ENCODE assay signal across 13 cellular contexts in genomic region chr13:112562786-112563383, GRCh38. TPM values are rescaled to one million over a fixed set of nuclear protein-coding genes. Genes with fewer than 3 reads are reported as not detected.
DNase-seq lines count a peak whose midpoint lies in the region; ATAC-seq and TF ChIP-seq lines count a peak whose summit lies in the region.
"Had no signal": no experiment of that assay in that cellular context is flagged by ENCODE, and none has a peak within 500 bp of the region (broad histone marks: within the 10 kb centered on the region; RNA-seq: fewer than 3 reads in every experiment).

No MANE protein-coding gene starts in this region.

- H3K27me3 Mint-ChIP-seq in activated naive CD4-positive, alpha-beta T cell treated with anti-CD3 and anti-CD28 coated beads, Interleukin-2, amount 10 ng/mL, durations not matched to agents 7 days and 5 days: no peaks in the 10 kb centered on the region
- no peaks in the 10 kb centered on the region for H3K27me3 Mint-ChIP-seq in activated naive CD4-positive, alpha-beta T cell treated with anti-CD3 and anti-CD28 coated beads for 36 hours (ENCODE audit: low read depth)
- H3K27me3 Mint-ChIP-seq in central memory CD8-positive, alpha-beta T cell: no peaks in the 10 kb centered on the region
- H3K27me3 Mint-ChIP-seq in stimulated activated naive CD8-positive, alpha-beta T cell treated with anti-CD3 and anti-CD28 coated beads, Interleukin-15, amount 100 ng/mL, for 72 hours: no peaks in the 10 kb centered on the region

- no peaks in the 10 kb centered on the region for H3K9me3 ChIP-seq in mucosa of descending colon

- no peak for DNase-seq in activated naive CD4-positive, alpha-beta T cell treated with anti-CD3 and anti-CD28 coated beads, Interleukin-2, amount 10 ng/mL, durations not matched to agents 7 days and 5 days
- DNase-seq in activated naive CD4-positive, alpha-beta T cell treated with anti-CD3 and anti-CD28 coated beads for 36 hours: no peak
- no peak for DNase-seq in central memory CD8-positive, alpha-beta T cell (ENCODE audit: low spot score in 2 of 2)
- DNase-seq in mucosa of descending colon (no peak), head of caudate nucleus (no peak), NCI-H446 (lab: John Stamatoyannopoulos, UW) (no peak)
- no peak for DNase-seq in stimulated activated naive CD8-positive, alpha-beta T cell treated with anti-CD3 and anti-CD28 coated beads, Interleukin-15, amount 100 ng/mL, for 72 hours
- DNase-seq: GOT3, NCI-H1417, NCI-H187, NCI-H226, NCI-H524 treated with DMSO at 0.1 percent for 48 hours, SHP77 had no signal

- H3K4me1 ChIP-seq in mucosa of descending colon (ENCODE audit: low read depth): no peaks in the 10 kb centered on the region

- no peaks in the 10 kb centered on the region for H3K9me3 Mint-ChIP-seq in activated naive CD4-positive, alpha-beta T cell treated with anti-CD3 and anti-CD28 coated beads, Interleukin-2, amount 10 ng/mL, durations not matched to agents 7 days and 5 days
- H3K9me3 Mint-ChIP-seq in activated naive CD4-positive, alpha-beta T cell treated with anti-CD3 and anti-CD28 coated beads for 36 hours: no peaks in the 10 kb centered on the region
- H3K9me3 Mint-ChIP-seq in central memory CD8-positive, alpha-beta T cell: no peaks in the 10 kb centered on the region
- H3K9me3 Mint-ChIP-seq in stimulated activated naive CD8-positive, alpha-beta T cell treated with anti-CD3 and anti-CD28 coated beads, Interleukin-15, amount 100 ng/mL, for 72 hours: no peaks in the 10 kb centered on the region

- H3K27ac Mint-ChIP-seq in activated naive CD4-positive, alpha-beta T cell treated with anti-CD3 and anti-CD28 coated beads, Interleukin-2, amount 10 ng/mL, durations not matched to agents 7 days and 5 days: peak overlapping the region; percentile 22
- H3K27ac Mint-ChIP-seq in activated naive CD4-positive, alpha-beta T cell treated with anti-CD3 and anti-CD28 coated beads for 36 hours: no peak overlapping the region
- peak overlapping the region; percentile 53 for H3K27ac Mint-ChIP-seq in central memory CD8-positive, alpha-beta T cell (ENCODE audit: low read depth)
- peak overlapping the region in 1 of 2 donors; percentile 65 for H3K27ac Mint-ChIP-seq in stimulated activated naive CD8-positive, alpha-beta T cell treated with anti-CD3 and anti-CD28 coated beads, Interleukin-15, amount 100 ng/mL, for 72 hours

- no peak for ATAC-seq in central memory CD8-positive, alpha-beta T cell (replicated peaks; ENCODE audit: extremely low read depth, poor library complexity, severe bottlenecking)
- peak; percentile 16 for ATAC-seq in mucosa of descending colon
- no peak for ATAC-seq in stimulated activated naive CD8-positive, alpha-beta T cell treated with anti-CD3 and anti-CD28 coated beads, Interleukin-15, amount 100 ng/mL, for 72 hours

- CTCF ChIA-PET in activated naive CD4-positive, alpha-beta T cell treated with anti-CD3 and anti-CD28 coated beads, Interleukin-2, amount 10 ng/mL, durations not matched to agents 7 days and 5 days (lab: Charles Lee): no interaction called here
- CTCF ChIA-PET in activated naive CD4-positive, alpha-beta T cell treated with anti-CD3 and anti-CD28 coated beads for 36 hours (lab: Charles Lee): interaction anchor here (0.7 kb wide), 1 partner anchor 18 kb away, joined by 3 read pairs; no protein-coding TSS in a partner anchor

- H3K36me3 Mint-ChIP-seq in activated naive CD4-positive, alpha-beta T cell treated with anti-CD3 and anti-CD28 coated beads, Interleukin-2, amount 10 ng/mL, durations not matched to agents 7 days and 5 days: peaks cover 48% of the 10 kb centered on the region
- peaks cover 48% of the 10 kb centered on the region for H3K36me3 Mint-ChIP-seq in activated naive CD4-positive, alpha-beta T cell treated with anti-CD3 and anti-CD28 coated beads for 36 hours (ENCODE audit: low read depth)
- peaks cover 26% of the 10 kb centered on the region for H3K36me3 Mint-ChIP-seq in central memory CD8-positive, alpha-beta T cell (ENCODE audit: insufficient read depth)

- intact Hi-C loops in activated naive CD4-positive, alpha-beta T cell treated with anti-CD3 and anti-CD28 coated beads for 36 hours (cut with micrococcal nuclease): no loop called here
- intact Hi-C loops in mucosa of descending colon (cut with DNase I, micrococcal nuclease): no loop called here
- intact Hi-C loops in head of caudate nucleus (cut with DNase I): no loop called here

- no peaks in the 10 kb centered on the region for H3K36me3 ChIP-seq in mucosa of descending colon (ENCODE audit: low read depth)

- no peak for TF ChIP-seq CTCF in mucosa of descending colon (IDR thresholded peaks at IDR 0.05)

- H3K4me3 Mint-ChIP-seq in activated naive CD4-positive, alpha-beta T cell treated with anti-CD3 and anti-CD28 coated beads, Interleukin-2, amount 10 ng/mL, durations not matched to agents 7 days and 5 days: no peak overlapping the region
- H3K4me3 Mint-ChIP-seq in activated naive CD4-positive, alpha-beta T cell treated with anti-CD3 and anti-CD28 coated beads for 36 hours: no peak overlapping the region
- H3K4me3 Mint-ChIP-seq in central memory CD8-positive, alpha-beta T cell: no peak overlapping the region
- no peak overlapping the region for H3K4me3 Mint-ChIP-seq in stimulated activated naive CD8-positive, alpha-beta T cell treated with anti-CD3 and anti-CD28 coated beads, Interleukin-15, amount 100 ng/mL, for 72 hours

- no peak overlapping the region for H3K4me3 ChIP-seq in mucosa of descending colon

- no peaks in the 10 kb centered on the region for H3K4me1 Mint-ChIP-seq in activated naive CD4-positive, alpha-beta T cell treated with anti-CD3 and anti-CD28 coated beads, Interleukin-2, amount 10 ng/mL, durations not matched to agents 7 days and 5 days
- peaks cover 4% of the 10 kb centered on the region for H3K4me1 Mint-ChIP-seq in activated naive CD4-positive, alpha-beta T cell treated with anti-CD3 and anti-CD28 coated beads for 36 hours (ENCODE audit: low read depth)
- H3K4me1 Mint-ChIP-seq in central memory CD8-positive, alpha-beta T cell: peaks cover 20% of the 10 kb centered on the region
- no peaks in the 10 kb centered on the region for H3K4me1 Mint-ChIP-seq in stimulated activated naive CD8-positive, alpha-beta T cell treated with anti-CD3 and anti-CD28 coated beads, Interleukin-15, amount 100 ng/mL, for 72 hours

RNA-seq across cellular contexts. Expression of gene TUBGCP3, which starts 25.1 kb away (rescaled TPM):
- total RNA-seq in activated naive CD4-positive, alpha-beta T cell treated with anti-CD3 and anti-CD28 coated beads for 36 hours: 10 to 100 TPM; 87.5 to 88.3 TPM
- 10 to 100 TPM; 27.7 to 44.8 (median 32.7) TPM for total RNA-seq in mucosa of descending colon
